In the genomic region with DNA sequence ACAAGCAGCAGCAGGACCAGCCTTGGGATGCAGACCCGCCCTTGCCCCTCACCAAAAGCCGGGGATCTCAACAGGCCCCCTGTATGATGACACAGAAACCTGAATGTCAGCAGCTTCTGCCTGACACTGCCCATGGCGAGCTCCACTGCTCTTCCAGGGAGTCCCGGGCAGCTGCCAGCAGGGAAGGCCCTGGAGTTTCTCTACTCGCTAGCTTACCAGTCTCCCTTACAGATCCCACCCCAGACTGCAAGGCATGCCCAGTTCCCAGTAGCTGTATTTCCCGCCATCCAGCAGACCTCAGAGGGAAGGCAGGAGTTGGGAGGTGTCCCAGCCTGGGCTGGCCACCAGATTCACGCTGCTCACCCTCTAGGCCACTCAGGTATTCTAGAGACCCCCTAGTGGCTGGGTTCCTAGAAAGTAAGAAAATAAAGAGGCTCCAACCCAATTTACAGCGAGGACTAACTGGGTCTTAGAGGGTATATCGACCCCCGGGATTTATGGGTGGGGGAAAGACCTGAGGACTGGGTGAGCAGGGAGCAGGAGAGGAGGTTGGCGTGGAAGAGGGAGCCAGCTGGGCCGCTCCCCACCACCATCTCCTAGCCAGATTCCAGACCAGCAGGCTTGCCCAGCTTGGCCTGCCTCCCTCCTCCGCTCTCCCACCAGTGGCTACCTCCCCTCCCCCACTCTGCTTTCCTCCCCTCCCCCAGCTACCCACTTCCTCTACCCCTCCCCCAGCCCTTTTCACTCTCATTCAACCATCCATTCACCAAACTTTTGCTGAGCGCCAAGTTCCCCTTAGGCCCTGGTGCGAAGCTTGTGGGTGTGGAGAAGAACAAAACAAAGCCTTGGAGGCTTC, we compare ENCODE assay signal across 1 cellular context.
TF ChIP-seq lines count a peak whose summit lies in the region.

No MANE protein-coding gene starts in this region.

TF ChIP-seq in HepG2, 621 proteins besides CTCF, POLR2A, EP300 and RAD21 (continued from another document):
- TF ChIP-seq, protein P1, sequence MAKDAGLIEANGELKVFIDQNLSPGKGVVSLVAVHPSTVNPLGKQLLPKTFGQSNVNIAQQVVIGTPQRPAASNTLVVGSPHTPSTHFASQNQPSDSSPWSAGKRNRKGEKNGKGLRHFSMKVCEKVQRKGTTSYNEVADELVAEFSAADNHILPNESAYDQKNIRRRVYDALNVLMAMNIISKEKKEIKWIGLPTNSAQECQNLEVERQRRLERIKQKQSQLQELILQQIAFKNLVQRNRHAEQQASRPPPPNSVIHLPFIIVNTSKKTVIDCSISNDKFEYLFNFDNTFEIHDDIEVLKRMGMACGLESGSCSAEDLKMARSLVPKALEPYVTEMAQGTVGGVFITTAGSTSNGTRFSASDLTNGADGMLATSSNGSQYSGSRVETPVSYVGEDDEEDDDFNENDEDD (CRISPR knock-in tag; IDR thresholded peaks at IDR 0.05; ENCODE audit: borderline replicate concordance), result 0 out of 2 replicates have a peak, but pooled peaks have one; percentile 39
- TF ChIP-seq, protein P2, sequence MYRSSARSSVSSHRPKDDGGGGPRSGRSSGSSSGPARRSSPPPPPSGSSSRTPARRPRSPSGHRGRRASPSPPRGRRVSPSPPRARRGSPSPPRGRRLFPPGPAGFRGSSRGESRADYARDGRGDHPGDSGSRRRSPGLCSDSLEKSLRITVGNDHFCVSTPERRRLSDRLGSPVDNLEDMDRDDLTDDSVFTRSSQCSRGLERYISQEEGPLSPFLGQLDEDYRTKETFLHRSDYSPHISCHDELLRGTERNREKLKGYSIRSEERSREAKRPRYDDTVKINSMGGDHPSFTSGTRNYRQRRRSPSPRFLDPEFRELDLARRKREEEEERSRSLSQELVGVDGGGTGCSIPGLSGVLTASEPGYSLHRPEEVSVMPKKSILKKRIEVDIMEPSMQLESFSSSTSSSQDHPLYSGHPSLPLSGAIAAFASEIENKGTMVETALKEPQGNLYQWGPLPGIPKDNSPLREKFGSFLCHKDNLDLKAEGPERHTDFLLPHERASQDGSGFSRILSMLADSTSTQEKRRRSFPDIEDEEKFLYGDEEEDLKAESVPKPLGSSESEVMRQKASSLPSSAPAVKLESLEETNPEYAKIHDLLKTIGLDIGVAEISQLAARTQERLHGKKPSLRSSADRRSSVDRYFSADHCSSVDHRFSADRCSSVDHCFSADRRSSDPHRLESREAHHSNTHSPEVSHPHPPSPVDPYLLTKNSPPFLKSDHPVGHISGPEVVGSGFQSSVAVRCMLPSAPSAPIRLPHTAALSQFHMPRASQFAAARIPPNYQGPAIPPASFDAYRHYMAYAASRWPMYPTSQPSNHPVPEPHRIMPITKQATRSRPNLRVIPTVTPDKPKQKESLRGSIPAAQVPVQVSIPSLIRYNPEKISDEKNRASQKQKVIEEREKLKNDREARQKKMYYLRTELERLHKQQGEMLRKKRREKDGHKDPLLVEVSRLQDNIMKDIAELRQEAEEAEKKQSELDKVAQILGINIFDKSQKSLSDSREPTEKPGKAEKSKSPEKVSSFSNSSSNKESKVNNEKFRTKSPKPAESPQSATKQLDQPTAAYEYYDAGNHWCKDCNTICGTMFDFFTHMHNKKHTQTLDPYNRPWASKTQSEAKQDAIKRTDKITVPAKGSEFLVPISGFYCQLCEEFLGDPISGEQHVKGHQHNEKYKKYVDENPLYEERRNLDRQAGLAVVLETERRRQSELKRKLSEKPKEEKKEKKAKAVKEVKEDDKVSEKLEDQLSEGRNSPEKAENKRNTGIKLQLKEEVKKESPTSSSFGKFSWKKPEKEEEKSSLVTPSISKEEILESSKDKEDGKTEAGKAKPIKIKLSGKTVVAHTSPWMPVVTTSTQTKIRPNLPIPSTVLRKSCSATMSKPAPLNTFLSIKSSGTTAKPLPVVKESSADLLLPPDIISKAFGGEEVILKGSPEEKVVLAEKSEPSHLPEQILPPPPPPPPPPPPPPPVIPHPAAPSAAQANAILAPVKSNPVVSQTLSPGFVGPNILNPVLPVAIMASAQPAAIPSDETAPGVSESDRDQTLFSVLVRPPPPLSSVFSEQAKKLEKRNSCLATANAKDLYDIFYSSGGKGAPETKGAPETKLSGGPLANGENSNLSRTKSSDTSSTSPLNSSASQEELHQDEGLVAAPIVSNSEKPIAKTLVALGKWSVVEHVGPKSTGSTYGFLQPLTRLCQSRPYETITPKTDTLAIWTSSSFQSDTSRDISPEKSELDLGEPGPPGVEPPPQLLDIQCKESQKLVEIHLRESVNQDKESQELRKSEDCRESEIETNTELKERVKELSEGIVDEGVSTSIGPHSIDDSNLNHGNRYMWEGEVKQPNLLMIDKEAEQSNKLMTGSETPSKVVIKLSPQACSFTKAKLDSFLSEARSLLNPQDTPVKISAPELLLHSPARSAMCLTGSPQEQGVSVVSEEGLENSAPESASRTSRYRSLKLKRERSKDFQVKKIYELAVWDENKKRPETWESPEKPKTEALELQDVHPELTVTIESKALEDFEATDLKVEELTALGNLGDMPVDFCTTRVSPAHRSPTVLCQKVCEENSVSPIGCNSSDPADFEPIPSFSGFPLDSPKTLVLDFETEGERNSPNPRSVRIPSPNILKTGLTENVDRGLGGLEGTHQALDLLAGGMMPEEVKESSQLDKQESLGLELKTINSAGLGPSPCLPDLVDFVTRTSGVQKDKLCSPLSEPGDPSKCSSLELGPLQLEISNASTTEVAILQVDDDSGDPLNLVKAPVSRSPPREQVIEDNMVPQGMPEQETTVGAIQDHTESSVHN (CRISPR knock-in tag; IDR thresholded peaks at IDR 0.05), result no peak
- TF ChIP-seq ZNF234 (CRISPR knock-in tag; conservative IDR thresholded peaks at IDR 0.05), result no peak
- no peak for TF ChIP-seq ASH2L (IDR thresholded peaks at IDR 0.05; ENCODE audit: insufficient read length, low read depth, low read length)
- TF ChIP-seq ZBTB7B (CRISPR knock-in tag; IDR thresholded peaks at IDR 0.05), result 0 out of 2 replicates have a peak, but pooled peaks have one; percentile 42
- TF ChIP-seq, protein P3, sequence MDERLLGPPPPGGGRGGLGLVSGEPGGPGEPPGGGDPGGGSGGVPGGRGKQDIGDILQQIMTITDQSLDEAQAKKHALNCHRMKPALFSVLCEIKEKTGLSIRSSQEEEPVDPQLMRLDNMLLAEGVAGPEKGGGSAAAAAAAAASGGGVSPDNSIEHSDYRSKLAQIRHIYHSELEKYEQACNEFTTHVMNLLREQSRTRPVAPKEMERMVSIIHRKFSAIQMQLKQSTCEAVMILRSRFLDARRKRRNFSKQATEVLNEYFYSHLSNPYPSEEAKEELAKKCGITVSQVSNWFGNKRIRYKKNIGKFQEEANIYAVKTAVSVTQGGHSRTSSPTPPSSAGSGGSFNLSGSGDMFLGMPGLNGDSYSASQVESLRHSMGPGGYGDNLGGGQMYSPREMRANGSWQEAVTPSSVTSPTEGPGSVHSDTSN (CRISPR knock-in tag; IDR thresholded peaks at IDR 0.05), result no peak
- TF ChIP-seq SRSF4 (IDR thresholded peaks at IDR 0.05; ENCODE audit: low read depth, low read length, poor library complexity, severe bottlenecking), result no peak
- TF ChIP-seq HOXD1 (CRISPR knock-in tag; IDR thresholded peaks at IDR 0.05), result no peak
- no peak for TF ChIP-seq ZNF883 (CRISPR knock-in tag; IDR thresholded peaks at IDR 0.05; ENCODE audit: not compliant biosample characterization)
- TF ChIP-seq ZKSCAN5 (CRISPR knock-in tag; IDR thresholded peaks at IDR 0.05), result no peak
- TF ChIP-seq, protein P4, sequence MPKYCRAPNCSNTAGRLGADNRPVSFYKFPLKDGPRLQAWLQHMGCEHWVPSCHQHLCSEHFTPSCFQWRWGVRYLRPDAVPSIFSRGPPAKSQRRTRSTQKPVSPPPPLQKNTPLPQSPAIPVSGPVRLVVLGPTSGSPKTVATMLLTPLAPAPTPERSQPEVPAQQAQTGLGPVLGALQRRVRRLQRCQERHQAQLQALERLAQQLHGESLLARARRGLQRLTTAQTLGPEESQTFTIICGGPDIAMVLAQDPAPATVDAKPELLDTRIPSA (CRISPR knock-in tag; IDR thresholded peaks at IDR 0.05; ENCODE audit: borderline replicate concordance), result no peak
- no peak for TF ChIP-seq IRX3 (CRISPR knock-in tag; IDR thresholded peaks at IDR 0.05; ENCODE audit: borderline replicate concordance, low read depth)
- TF ChIP-seq, protein P5, sequence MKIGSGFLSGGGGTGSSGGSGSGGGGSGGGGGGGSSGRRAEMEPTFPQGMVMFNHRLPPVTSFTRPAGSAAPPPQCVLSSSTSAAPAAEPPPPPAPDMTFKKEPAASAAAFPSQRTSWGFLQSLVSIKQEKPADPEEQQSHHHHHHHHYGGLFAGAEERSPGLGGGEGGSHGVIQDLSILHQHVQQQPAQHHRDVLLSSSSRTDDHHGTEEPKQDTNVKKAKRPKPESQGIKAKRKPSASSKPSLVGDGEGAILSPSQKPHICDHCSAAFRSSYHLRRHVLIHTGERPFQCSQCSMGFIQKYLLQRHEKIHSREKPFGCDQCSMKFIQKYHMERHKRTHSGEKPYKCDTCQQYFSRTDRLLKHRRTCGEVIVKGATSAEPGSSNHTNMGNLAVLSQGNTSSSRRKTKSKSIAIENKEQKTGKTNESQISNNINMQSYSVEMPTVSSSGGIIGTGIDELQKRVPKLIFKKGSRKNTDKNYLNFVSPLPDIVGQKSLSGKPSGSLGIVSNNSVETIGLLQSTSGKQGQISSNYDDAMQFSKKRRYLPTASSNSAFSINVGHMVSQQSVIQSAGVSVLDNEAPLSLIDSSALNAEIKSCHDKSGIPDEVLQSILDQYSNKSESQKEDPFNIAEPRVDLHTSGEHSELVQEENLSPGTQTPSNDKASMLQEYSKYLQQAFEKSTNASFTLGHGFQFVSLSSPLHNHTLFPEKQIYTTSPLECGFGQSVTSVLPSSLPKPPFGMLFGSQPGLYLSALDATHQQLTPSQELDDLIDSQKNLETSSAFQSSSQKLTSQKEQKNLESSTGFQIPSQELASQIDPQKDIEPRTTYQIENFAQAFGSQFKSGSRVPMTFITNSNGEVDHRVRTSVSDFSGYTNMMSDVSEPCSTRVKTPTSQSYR (CRISPR knock-in tag; IDR thresholded peaks at IDR 0.05; ENCODE audit: borderline replicate concordance), result peak; percentile 53; the same call in 1 of the 2 replicates
- TF ChIP-seq, protein P6, sequence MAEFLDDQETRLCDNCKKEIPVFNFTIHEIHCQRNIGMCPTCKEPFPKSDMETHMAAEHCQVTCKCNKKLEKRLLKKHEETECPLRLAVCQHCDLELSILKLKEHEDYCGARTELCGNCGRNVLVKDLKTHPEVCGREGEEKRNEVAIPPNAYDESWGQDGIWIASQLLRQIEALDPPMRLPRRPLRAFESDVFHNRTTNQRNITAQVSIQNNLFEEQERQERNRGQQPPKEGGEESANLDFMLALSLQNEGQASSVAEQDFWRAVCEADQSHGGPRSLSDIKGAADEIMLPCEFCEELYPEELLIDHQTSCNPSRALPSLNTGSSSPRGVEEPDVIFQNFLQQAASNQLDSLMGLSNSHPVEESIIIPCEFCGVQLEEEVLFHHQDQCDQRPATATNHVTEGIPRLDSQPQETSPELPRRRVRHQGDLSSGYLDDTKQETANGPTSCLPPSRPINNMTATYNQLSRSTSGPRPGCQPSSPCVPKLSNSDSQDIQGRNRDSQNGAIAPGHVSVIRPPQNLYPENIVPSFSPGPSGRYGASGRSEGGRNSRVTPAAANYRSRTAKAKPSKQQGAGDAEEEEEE (CRISPR knock-in tag; IDR thresholded peaks at IDR 0.05; ENCODE audit: borderline replicate concordance), result no peak
- TF ChIP-seq, protein P7, sequence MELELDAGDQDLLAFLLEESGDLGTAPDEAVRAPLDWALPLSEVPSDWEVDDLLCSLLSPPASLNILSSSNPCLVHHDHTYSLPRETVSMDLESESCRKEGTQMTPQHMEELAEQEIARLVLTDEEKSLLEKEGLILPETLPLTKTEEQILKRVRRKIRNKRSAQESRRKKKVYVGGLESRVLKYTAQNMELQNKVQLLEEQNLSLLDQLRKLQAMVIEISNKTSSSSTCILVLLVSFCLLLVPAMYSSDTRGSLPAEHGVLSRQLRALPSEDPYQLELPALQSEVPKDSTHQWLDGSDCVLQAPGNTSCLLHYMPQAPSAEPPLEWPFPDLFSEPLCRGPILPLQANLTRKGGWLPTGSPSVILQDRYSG (CRISPR knock-in tag; IDR thresholded peaks at IDR 0.05), result no peak
- TF ChIP-seq REPIN1 (CRISPR knock-in tag; IDR thresholded peaks at IDR 0.05; ENCODE audit: borderline replicate concordance, low read depth), result no peak
- TF ChIP-seq SALL2 (CRISPR knock-in tag; IDR thresholded peaks at IDR 0.05), result no peak
TF ChIP-seq in HepG2: peak in this region for 9.
